Comparison of ENCODE assay signal across 31 cellular contexts in genomic region chr20:36043447-36043846, GRCh38.
"Had no signal": no experiment of that assay in that cellular context is flagged by ENCODE, and none has a peak within 500 bp of the region (broad histone marks: within the 10 kb centered on the region; RNA-seq: fewer than 3 reads in every experiment).

No MANE protein-coding gene starts in this region.

- H3K36me3 ChIP-seq: breast epithelium, pancreas, right atrium auricular region, upper lobe of right lung had no signal

- H3K27me3 ChIP-seq: breast epithelium, esophagus squamous epithelium, left lung, pancreas, right atrium auricular region, suprapubic skin, tibial artery, upper lobe of right lung had no signal

- H3K4me1 ChIP-seq: breast epithelium had no signal

- ATAC-seq: activated CD8-positive, alpha-beta T cell treated with anti-CD3 and anti-CD28 coated beads for 36 hours; activated T-cell treated with anti-CD3 and anti-CD28 coated beads, Interleukin-2, amount 50 U/mL, for 4 hours; activated T-helper 17 cell treated with anti-CD3 and anti-CD28 coated beads, Interleukin-2, amount 50 U/mL, for 72 hours; left lung; lower lobe of right lung; naive thymus-derived CD8-positive, alpha-beta T cell; upper lobe of right lung had no signal

- FAIRE-seq: colon, pancreas had no signal

- H3K4me3 ChIP-seq: breast epithelium, esophagus squamous epithelium, left lung, lower lobe of right lung, pancreas, right atrium auricular region, suprapubic skin, tibial artery, upper lobe of right lung had no signal

- H3K27ac ChIP-seq: breast epithelium, epithelial cell of prostate, esophagus squamous epithelium, left lung, lower lobe of right lung, pancreas, right atrium auricular region, suprapubic skin, tibial artery, upper lobe of right lung, WERI-Rb-1 had no signal

- H3K27ac Mint-ChIP-seq: activated CD8-positive, alpha-beta T cell treated with anti-CD3 and anti-CD28 coated beads for 36 hours; activated naive CD4-positive, alpha-beta T cell treated with anti-CD3 and anti-CD28 coated beads, Interleukin-2, amount 50 U/mL, for 24 hours; activated T-helper 17 cell treated with anti-CD3 and anti-CD28 coated beads, Interleukin-2, amount 50 U/mL, for 72 hours; T-helper 2 cell treated with Interferon-gamma antibody and Interleukin-4, amounts not matched to agents 5 μg/mL and 100 μg/mL, for 36 hours had no signal

- H3K9me3 ChIP-seq: breast epithelium, esophagus squamous epithelium, left lung, lower lobe of right lung, pancreas, right atrium auricular region, suprapubic skin, tibial artery, upper lobe of right lung had no signal

- H3K9me3 Mint-ChIP-seq: activated CD8-positive, alpha-beta T cell treated with anti-CD3 and anti-CD28 coated beads for 36 hours; activated naive CD4-positive, alpha-beta T cell treated with anti-CD3 and anti-CD28 coated beads, Interleukin-2, amount 50 U/mL, for 24 hours; activated T-cell treated with anti-CD3 and anti-CD28 coated beads, Interleukin-2, amount 50 U/mL, for 4 hours; activated T-helper 17 cell treated with anti-CD3 and anti-CD28 coated beads, Interleukin-2, amount 50 U/mL, for 72 hours; central memory CD8-positive, alpha-beta T cell; neural crest cell; T-helper 2 cell treated with Interferon-gamma antibody and Interleukin-4, amounts not matched to agents 5 μg/mL and 100 μg/mL, for 36 hours had no signal

- DNase-seq: activated CD4-positive, alpha-beta T cell treated with anti-CD3 and anti-CD28 coated beads, Interleukin-2, amount 50 U/mL, for 1 hour; activated CD4-positive, CD25-positive, alpha-beta regulatory T cell treated with anti-CD3 and anti-CD28 coated beads, Interleukin-2, amount 50 U/mL, for 72 hours; activated CD8-positive, alpha-beta T cell treated with anti-CD3 and anti-CD28 coated beads for 36 hours; activated gamma-delta T cell treated with Interleukin-2 at 50 U/mL for 16 hours; activated T-cell treated with anti-CD3 and anti-CD28 coated beads, Interleukin-2, amount 50 U/mL, for 4 hours; dermis blood vessel endothelial cell; effector CD4-positive, alpha-beta T cell; esophagus squamous epithelium; foreskin melanocyte; left lung; lower lobe of right lung; mesenchymal stem cell; naive thymus-derived CD8-positive, alpha-beta T cell; nucleus accumbens; pancreas; stimulated activated CD4-positive, alpha-beta T cell treated with anti-CD3 and anti-CD28 coated beads, Interleukin-15, amount 100 ng/mL, for 24 hours; stimulated activated CD4-positive, alpha-beta T cell treated with anti-CD3 and anti-CD28 coated beads, Interleukin-2, amount 100 ng/mL, for 24 hours; stimulated activated naive CD4-positive, alpha-beta T cell; tibial artery; upper lobe of right lung; WERI-Rb-1 had no signal
